In genomic region chr4:61374612-61374920, GRCh38 we compare ENCODE assay signal across 15 cellular contexts.
DNase-seq lines count a peak whose midpoint lies in the region; ATAC-seq and TF ChIP-seq lines count a peak whose summit lies in the region.
"Had no signal": no experiment of that assay in that cellular context is flagged by ENCODE, and none has a peak within 500 bp of the region (broad histone marks: within the 10 kb centered on the region; RNA-seq: fewer than 3 reads in every experiment).

No MANE protein-coding gene starts in this region.

- ATAC-seq in HG02870 (IDR thresholded peaks at IDR 0.05; ENCODE audit: unreplicated experiment) (no peak), GM18502 (IDR thresholded peaks at IDR 0.05; ENCODE audit: poor library complexity, unreplicated experiment) (no peak)
- ATAC-seq in activated T-helper 17 cell treated with anti-CD3 and anti-CD28 coated beads, Interleukin-2, amount 50 U/mL, for 72 hours (replicated peaks), result no peak
- ATAC-seq: stimulated activated naive CD8-positive, alpha-beta T cell treated with anti-CD3 and anti-CD28 coated beads, Interleukin-15, Interleukin-2, amounts not matched to agents 100 U/mL and 50 U/mL, for 24 hours had no signal

- H3K27ac Mint-ChIP-seq in endodermal cell (peak overlapping the region; percentile 56), nephron progenitor cell (peak overlapping the region; percentile 31)
- no peak overlapping the region for H3K27ac Mint-ChIP-seq in activated T-helper 17 cell treated with anti-CD3 and anti-CD28 coated beads, Interleukin-2, amount 50 U/mL, for 72 hours

- TF ChIP-seq POLR2A in vagina (IDR thresholded peaks at IDR 0.05), result no peak

- no peak overlapping the region for H3K9ac ChIP-seq in endodermal cell (ENCODE audit: extremely low read depth, low read length, poor library complexity, severe bottlenecking)

- peaks cover 8% of the 10 kb centered on the region for H3K4me1 Mint-ChIP-seq in endodermal cell
- peaks cover 5% of the 10 kb centered on the region for H3K4me1 Mint-ChIP-seq in nephron progenitor cell
- H3K4me1 Mint-ChIP-seq in activated T-helper 17 cell treated with anti-CD3 and anti-CD28 coated beads, Interleukin-2, amount 50 U/mL, for 72 hours, result no peaks in the 10 kb centered on the region

- POLR2A ChIA-PET in HEK293T (lab: Yijun Ruan, JAX), result no interaction called here

- H3K36me3 ChIP-seq in endodermal cell (ENCODE audit: control insufficient read depth, insufficient read depth, low read length), result no peaks in the 10 kb centered on the region
- H3K36me3 ChIP-seq in vagina, result no peaks in the 10 kb centered on the region
- H3K36me3 ChIP-seq: esophagus squamous epithelium, sigmoid colon, WERI-Rb-1 had no signal

- H3K9me3 Mint-ChIP-seq in endodermal cell (peaks cover 9% of the 10 kb centered on the region), nephron progenitor cell (peaks cover 21% of the 10 kb centered on the region)
- H3K9me3 Mint-ChIP-seq in activated T-helper 17 cell treated with anti-CD3 and anti-CD28 coated beads, Interleukin-2, amount 50 U/mL, for 72 hours, result peaks cover 8% of the 10 kb centered on the region

- DNase-seq in HEK293T (ENCODE audit: extremely low spot score) (peak; percentile 8), NCI-H2171 treated with DMSO at 0.1 percent for 48 hours (lab: John Stamatoyannopoulos, UW) (peak; percentile 65), endodermal cell (no peak), nephron progenitor cell (no peak), vagina (ENCODE audit: extremely low spot score in 2 of 2) (no peak)
- DNase-seq: activated naive CD4-positive, alpha-beta T cell treated with anti-CD3 and anti-CD28 coated beads, Interleukin-2, amount 50 U/mL, for 16 hours; esophagus squamous epithelium; NCI-H2081 treated with DMSO at 0.1 percent for 48 hours; sigmoid colon; stimulated activated naive CD8-positive, alpha-beta T cell treated with anti-CD3 and anti-CD28 coated beads, Interleukin-15, Interleukin-2, amounts not matched to agents 100 U/mL and 50 U/mL, for 24 hours; WERI-Rb-1 had no signal

- H3K4me1 ChIP-seq in endodermal cell (ENCODE audit: control insufficient read depth, insufficient read depth, low read length) (no peaks in the 10 kb centered on the region), vagina (no peaks in the 10 kb centered on the region)
- H3K4me1 ChIP-seq: sigmoid colon had no signal

- intact Hi-C loops in vagina (cut with DNase I), result no loop called here

- H3K27me3 ChIP-seq in endodermal cell (ENCODE audit: control insufficient read depth, insufficient read depth, low read length, poor library complexity, severe bottlenecking) (no peaks in the 10 kb centered on the region), vagina (no peaks in the 10 kb centered on the region)
- H3K27me3 ChIP-seq: esophagus squamous epithelium, sigmoid colon had no signal

- H3K4me3 Mint-ChIP-seq in endodermal cell, result no peak overlapping the region
- H3K4me3 Mint-ChIP-seq in nephron progenitor cell, result no peak overlapping the region
- no peak overlapping the region for H3K4me3 Mint-ChIP-seq in activated T-helper 17 cell treated with anti-CD3 and anti-CD28 coated beads, Interleukin-2, amount 50 U/mL, for 72 hours

- TF ChIP-seq CTCF in endodermal cell (conservative IDR thresholded peaks at IDR 0.05), result no peak
- no peak for TF ChIP-seq CTCF in nephron progenitor cell (IDR thresholded peaks at IDR 0.05)
- no peak for TF ChIP-seq CTCF in vagina (IDR thresholded peaks at IDR 0.05)

- peak overlapping the region; percentile 55 for H3K27ac ChIP-seq in endodermal cell (ENCODE audit: low read depth, low read length)
- no peak overlapping the region for H3K27ac ChIP-seq in vagina
- H3K27ac ChIP-seq: esophagus squamous epithelium, sigmoid colon, WERI-Rb-1 had no signal

- H3K36me3 Mint-ChIP-seq in endodermal cell (ENCODE audit: low read depth), result peaks cover 4% of the 10 kb centered on the region
- peaks cover 4% of the 10 kb centered on the region for H3K36me3 Mint-ChIP-seq in nephron progenitor cell (ENCODE audit: low read depth)
- no peaks in the 10 kb centered on the region for H3K36me3 Mint-ChIP-seq in activated T-helper 17 cell treated with anti-CD3 and anti-CD28 coated beads, Interleukin-2, amount 50 U/mL, for 72 hours (ENCODE audit: low read depth)

- H3K4me3 ChIP-seq in endodermal cell (ENCODE audit: low read length), result no peak overlapping the region
- H3K4me3 ChIP-seq in vagina, result no peak overlapping the region
- H3K4me3 ChIP-seq: coronary artery, esophagus squamous epithelium, sigmoid colon had no signal

- H3K27me3 Mint-ChIP-seq in endodermal cell (ENCODE audit: insufficient read depth) (no peaks in the 10 kb centered on the region), nephron progenitor cell (ENCODE audit: low read depth, poor library complexity) (no peaks in the 10 kb centered on the region)
- H3K27me3 Mint-ChIP-seq in activated T-helper 17 cell treated with anti-CD3 and anti-CD28 coated beads, Interleukin-2, amount 50 U/mL, for 72 hours, result no peaks in the 10 kb centered on the region

- H3K9me3 ChIP-seq in endodermal cell (ENCODE audit: control insufficient read depth, low read length) (peaks cover 8% of the 10 kb centered on the region), vagina (no peaks in the 10 kb centered on the region)
- H3K9me3 ChIP-seq: esophagus squamous epithelium, sigmoid colon had no signal

- CTCF ChIA-PET in HEK293T (lab: Yijun Ruan, JAX), result no interaction called here

TF ChIP-seq in HEK293T, 16 proteins besides CTCF, POLR2A, EP300 and RAD21:
- TF ChIP-seq NFRKB (IDR thresholded peaks at IDR 0.05) (no peak), CTBP1 (IDR thresholded peaks at IDR 0.05; ENCODE audit: borderline replicate concordance) (no peak), ZNF384 (IDR thresholded peaks at IDR 0.05) (peak; percentile 27; the same call in 1 of the 2 replicates), FOXK2 (IDR thresholded peaks at IDR 0.05) (no peak), LEF1 (IDR thresholded peaks at IDR 0.05; ENCODE audit: borderline replicate concordance) (no peak), ARNT (IDR thresholded peaks at IDR 0.05) (no peak), FOXA1 (IDR thresholded peaks at IDR 0.05) (no peak)

Comparison
In these comparisons a context has a peak if more than half of its experiments do, and no peak if none do; other contexts are left out.
1. DNase-seq: peak in HEK293T (single experiment) and NCI-H2171 treated with DMSO at 0.1 percent for 48 hours (single experiment); none in endodermal cell (single experiment), nephron progenitor cell (single experiment) and vagina (0 of 2).